In genomic region chr16:31508706-31509523, GRCh38 we compare ENCODE assay signal across 1 cellular context.
TF ChIP-seq lines count a peak whose summit lies in the region.

No MANE protein-coding gene starts in this region.

TF ChIP-seq in H1, 55 proteins besides CTCF, POLR2A, EP300 and RAD21:
- TF ChIP-seq CBX5 (IDR thresholded peaks at IDR 0.05; ENCODE audit: low read depth, low read length) (no peak), SRF (IDR thresholded peaks at IDR 0.05; ENCODE audit: low read depth, low read length) (no peak), SIX5 (IDR thresholded peaks at IDR 0.05; ENCODE audit: low read depth, low read length) (no peak), SAP30 (IDR thresholded peaks at IDR 0.05; ENCODE audit: insufficient read depth, insufficient replicate concordance, low read length) (peak; percentile 3)
